9 cellular contexts compared by ENCODE assay signal in the genomic region with DNA sequence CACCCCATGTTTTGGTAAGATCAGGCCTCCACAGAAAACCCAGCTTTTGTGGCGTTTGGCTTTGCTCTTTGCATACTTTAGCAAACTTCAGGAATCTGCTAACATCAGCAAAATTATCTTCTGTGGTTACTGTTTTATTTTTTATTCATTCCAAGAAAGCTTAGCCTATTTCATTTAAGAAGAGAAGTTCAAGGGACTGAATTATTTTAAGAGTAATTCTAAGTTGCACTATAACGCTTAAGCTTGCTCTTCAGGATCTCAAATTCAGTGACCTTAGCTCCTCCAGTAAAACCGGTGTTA. TPM values are rescaled to one million over a fixed set of nuclear protein-coding genes. Genes with fewer than 3 reads are reported as not detected.
DNase-seq lines count a peak whose midpoint lies in the region; ATAC-seq, FAIRE-seq and TF ChIP-seq lines count a peak whose summit lies in the region.
"Had no signal": no experiment of that assay in that cellular context is flagged by ENCODE, and none has a peak within 500 bp of the region (broad histone marks: within the 10 kb centered on the region; RNA-seq: fewer than 3 reads in every experiment).

No MANE protein-coding gene starts in this region.

- no peak for TF ChIP-seq CTCF in CD8-positive, alpha-beta T cell (IDR thresholded peaks at IDR 0.05)
- TF ChIP-seq CTCF in pancreas (IDR thresholded peaks at IDR 0.05) (no peak), gastrocnemius medialis (IDR thresholded peaks at IDR 0.05 in 4 of 5, conservative IDR thresholded peaks at IDR 0.05 in 1 of 5) (no peak)

- peak overlapping the region; percentile 85 for H3K4me3 Mint-ChIP-seq in CD8-positive, alpha-beta T cell

- no peaks in the 10 kb centered on the region for H3K36me3 ChIP-seq in CD8-positive, alpha-beta T cell (ENCODE audit: insufficient read depth, low read length)
- H3K36me3 ChIP-seq in SJSA1 (no peaks in the 10 kb centered on the region), esophagus (ENCODE audit: control insufficient read depth in 2 of 2, insufficient read depth in 2 of 2, low read length in 1 of 2) (no peaks in the 10 kb centered on the region), pancreas (no peaks in the 10 kb centered on the region), gastrocnemius medialis (no peaks in the 10 kb centered on the region)

- CTCF ChIA-PET in CD8-positive, alpha-beta T cell (lab: Charles Lee): interaction anchor here (0.6 to 2.1 kb wide), 4 partner anchors 20 to 99 kb away, joined by 3 to 6 read pairs (median 3); no protein-coding TSS in a partner anchor

- H3K27me3 ChIP-seq in CD8-positive, alpha-beta T cell (ENCODE audit: insufficient read depth, low read length): no peaks in the 10 kb centered on the region
- H3K27me3 ChIP-seq in SJSA1 (replicated peaks) (no peaks in the 10 kb centered on the region), esophagus (ENCODE audit: control insufficient read depth in 1 of 2, insufficient read depth in 2 of 2, low read length in 2 of 2) (no peaks in the 10 kb centered on the region), pancreas (no peaks in the 10 kb centered on the region), gastrocnemius medialis (peaks cover 24 to 30% (median 30%) of the 10 kb centered on the region in 3 donors)

- H3K4me1 ChIP-seq in CD8-positive, alpha-beta T cell (ENCODE audit: insufficient read depth, low read length): peaks cover 12% of the 10 kb centered on the region
- H3K4me1 ChIP-seq in SJSA1 (replicated peaks) (peaks cover 11% of the 10 kb centered on the region; the same call in 1 of the 2 replicates), esophagus (ENCODE audit: control insufficient read depth in 2 of 2, insufficient read depth in 2 of 2, low read length in 1 of 2) (no peaks in the 10 kb centered on the region), pancreas (peaks cover 0 to 6% (median 6%) of the 10 kb centered on the region in 3 donors), gastrocnemius medialis (peaks cover 0 to 4% of the 10 kb centered on the region in 2 donors)

- no peaks in the 10 kb centered on the region for H3K9me3 Mint-ChIP-seq in CD8-positive, alpha-beta T cell

- intact Hi-C loops in CD8-positive, alpha-beta T cell (cut with DNase I, micrococcal nuclease): no loop called here
- intact Hi-C loops in pancreas (cut with DNase I) (no loop called here), gastrocnemius medialis (cut with DNase I; ENCODE audit: low total_unique reads) (no loop called here)

- TF ChIP-seq POLR2A in gastrocnemius medialis (IDR thresholded peaks at IDR 0.05): no peak

- peak overlapping the region; percentile 64 for H3K27ac ChIP-seq in CD8-positive, alpha-beta T cell (ENCODE audit: low read depth, low read length)
- H3K27ac ChIP-seq in SJSA1: peak overlapping the region; percentile 89
- H3K27ac ChIP-seq in esophagus (ENCODE audit: low read depth in 2 of 2, low read length in 1 of 2): peak overlapping the region in 1 of 2 donors; percentile 51
- H3K27ac ChIP-seq in pancreas: peak overlapping the region in 3 of 4 donors; percentile 79 to 89 (median 86)
- H3K27ac ChIP-seq in gastrocnemius medialis: no peak overlapping the region

- peak overlapping the region; percentile 87 for H3K27ac Mint-ChIP-seq in CD8-positive, alpha-beta T cell

- H3K4me3 ChIP-seq in CD8-positive, alpha-beta T cell (ENCODE audit: low read depth, low read length): peak overlapping the region; percentile 83
- H3K4me3 ChIP-seq in SJSA1: peak overlapping the region; percentile 55
- H3K4me3 ChIP-seq in esophagus (ENCODE audit: low read depth in 1 of 2, low read length in 2 of 2): peak overlapping the region; percentile 64 to 75
- peak overlapping the region in 2 of 4 donors; percentile 66 to 76 for H3K4me3 ChIP-seq in pancreas
- H3K4me3 ChIP-seq in gastrocnemius medialis: peak overlapping the region in 2 of 4 donors; percentile 61 to 75

- no peak for FAIRE-seq in pancreas (lab: Jason Lieb, UNC)

- in situ Hi-C loops in gastrocnemius medialis (cut with MboI; ENCODE audit: low sequenced_read_pairs in 4 of 4): no loop called here

- no peak for DNase-seq in CD8-positive, alpha-beta T cell
- DNase-seq in SJSA1 (ENCODE audit: low read depth in 1 of 2, low spot score in 2 of 2) (peak in 1 of 2 experiments; percentile 40), pancreas (no peak), iPS-NIHi7 (ENCODE audit: extremely low spot score) (no peak), gastrocnemius medialis (no peak)
- DNase-seq: Karpas-422 had no signal

- POLR2A ChIA-PET in CD8-positive, alpha-beta T cell (lab: Charles Lee): interaction anchor here (0.6 to 1.8 kb wide), 5 partner anchors 27 to 1313 kb away, joined by 3 to 10 read pairs (median 5); a partner anchor contains a TSS

- no peaks in the 10 kb centered on the region for H3K9me3 ChIP-seq in CD8-positive, alpha-beta T cell (ENCODE audit: low read length)
- H3K9me3 ChIP-seq in SJSA1 (replicated peaks): no peaks in the 10 kb centered on the region
- H3K9me3 ChIP-seq in esophagus (ENCODE audit: control insufficient read depth in 2 of 2, insufficient read depth in 1 of 2, low read depth in 1 of 2, low read length in 1 of 2): no peaks in the 10 kb centered on the region
- no peaks in the 10 kb centered on the region for H3K9me3 ChIP-seq in pancreas
- no peaks in the 10 kb centered on the region for H3K9me3 ChIP-seq in gastrocnemius medialis

- H3K27me3 Mint-ChIP-seq in CD8-positive, alpha-beta T cell (ENCODE audit: low read depth): no peaks in the 10 kb centered on the region

- peaks cover 25% of the 10 kb centered on the region for H3K4me1 Mint-ChIP-seq in CD8-positive, alpha-beta T cell (ENCODE audit: low read depth)

- WGBS in esophagus, 2 donors: 55 to 56% methylated on average over 3 of the region's 3 CpGs
- WGBS in pancreas, 2 donors: 52 to 56% methylated on average over 3 of the region's 3 CpGs

- peaks cover 9% of the 10 kb centered on the region for H3K36me3 Mint-ChIP-seq in CD8-positive, alpha-beta T cell

- no peak for ATAC-seq in CD8-positive, alpha-beta T cell
- no peak for ATAC-seq in pancreas
- ATAC-seq in GM21723 (IDR thresholded peaks at IDR 0.05; ENCODE audit: unreplicated experiment): no peak
- no peak for ATAC-seq in HG03045 (IDR thresholded peaks at IDR 0.05; ENCODE audit: unreplicated experiment)
- ATAC-seq in gastrocnemius medialis: no peak

RNA-seq across cellular contexts. Expression of a gene that starts 1.1 kb away (rescaled TPM):
- 1 to 10 TPM; 1.7 to 1.9 TPM for total RNA-seq in CD8-positive, alpha-beta T cell
- 2.4 and 2.6 TPM in 2 replicates for total RNA-seq in SJSA1 (2014; rRNA removed; shearing (Covaris generic))
- polyA plus RNA-seq in esophagus: under 1 TPM; 0.77 to 0.82 TPM
- 1 to 10 TPM; 1.4 to 4.2 (median 2.4) TPM for total RNA-seq in pancreas
- polyA plus RNA-seq in pancreas: 1 to 10 TPM; 1.1 to 1.9 TPM
- 1 to 10 TPM in 1 of 4 donors, under 1 TPM in 3; 0.16 to 1.3 (median 0.22) TPM for total RNA-seq in gastrocnemius medialis

RNA-seq across cellular contexts. Expression of a gene that starts 45.3 kb away (rescaled TPM):
- total RNA-seq in CD8-positive, alpha-beta T cell: 10 to 100 TPM; 31.7 to 36.1 TPM
- total RNA-seq in SJSA1 (2014; rRNA removed; shearing (Covaris generic)): not detected in 2 replicates
- polyA plus RNA-seq in esophagus (under 1 TPM; 0.08 to 0.14 TPM), pancreas (not detected)
- total RNA-seq in pancreas (under 1 TPM in 2 of 6 donors, not detected in 4; 0.13 to 0.31 TPM), gastrocnemius medialis (1 to 10 TPM in 1 of 4 donors, not detected in 3; 1.0 TPM)

Comparison
In these comparisons a context has a peak if more than half of its experiments do, and no peak if none do; other contexts are left out.
1. H3K27ac ChIP-seq: peak in CD8-positive, alpha-beta T cell (single experiment), SJSA1 (single experiment) and pancreas (3 of 4); none in gastrocnemius medialis (0 of 4).
2. RNA of a gene that starts 45.3 kb away (total RNA-seq): 31.7 to 36.1 TPM in CD8-positive, alpha-beta T cell; 0.13 to 0.31 TPM in pancreas, 1.0 TPM in gastrocnemius medialis and not detected in SJSA1; every median in the first group is over 10 times any median in the second.